35 cellular contexts compared by ENCODE assay signal in the genomic region with DNA sequence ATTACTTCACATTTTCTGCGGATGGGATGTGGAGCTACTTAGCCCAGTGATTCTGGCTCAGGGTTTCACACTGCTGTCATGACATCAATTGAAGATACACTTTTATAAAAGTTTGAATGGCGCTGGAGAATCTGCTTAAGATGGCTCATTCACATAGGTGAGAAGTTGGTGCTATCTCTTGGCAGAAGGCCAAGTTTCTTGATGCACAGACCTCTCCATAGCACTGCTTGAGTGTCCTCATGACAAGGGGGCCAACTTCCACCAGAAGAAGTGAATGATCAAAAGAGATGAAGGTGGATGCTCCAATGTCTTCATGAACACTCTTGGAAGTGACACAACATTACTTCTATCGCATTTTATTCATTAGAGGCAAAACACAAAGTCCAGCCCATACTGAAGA.
"Had no signal": no experiment of that assay in that cellular context is flagged by ENCODE, and none has a peak within 500 bp of the region (broad histone marks: within the 10 kb centered on the region; RNA-seq: fewer than 3 reads in every experiment).

No MANE protein-coding gene starts in this region.

- H3K4me1 ChIP-seq: adrenal gland, body of pancreas, colonic mucosa had no signal

- FAIRE-seq: astrocyte, bronchial epithelial cell, TTC549 had no signal

- H3K27ac ChIP-seq: adrenal gland, body of pancreas, cardiac muscle cell, colonic mucosa, VCaP had no signal

- H3K36me3 ChIP-seq: adrenal gland, cardiac muscle cell, colonic mucosa had no signal

- H3K4me3 ChIP-seq: adrenal gland, body of pancreas, cardiac muscle cell, colonic mucosa had no signal

- DNase-seq: activated B cell treated with CpG ODN at 0.5 μM for 24 hours; activated CD4-positive, alpha-beta memory T cell treated with anti-CD3 and anti-CD28 coated beads for 36 hours; activated CD4-positive, alpha-beta T cell treated with anti-CD3 and anti-CD28 coated beads for 4 hours; activated CD4-positive, alpha-beta T cell treated with anti-CD3 and anti-CD28 coated beads, Interleukin-2, amount 10 ng/mL, durations not matched to agents 24 days and 14 days; activated CD4-positive, alpha-beta T cell treated with anti-CD3 and anti-CD28 coated beads, Interleukin-2, amount 50 U/mL, for 1 hour; activated CD4-positive, alpha-beta T cell treated with anti-CD3 and anti-CD28 coated beads, Interleukin-2, amount 50 U/mL, for 4 hours; activated CD4-positive, CD25-positive, alpha-beta regulatory T cell treated with anti-CD3 and anti-CD28 coated beads, Interleukin-2, amount 50 U/mL, for 72 hours; activated CD8-positive, alpha-beta memory T cell treated with anti-CD3 and anti-CD28 coated beads, Interleukin-2, amount 50 U/mL, for 4 hours; activated CD8-positive, alpha-beta T cell treated with anti-CD3 and anti-CD28 coated beads for 36 hours; activated effector memory CD4-positive, alpha-beta T cell treated with anti-CD3 and anti-CD28 coated beads, Interleukin-2, amount 50 U/mL, for 16 hours; activated gamma-delta T cell treated with Interleukin-2 at 50 U/mL for 16 hours; activated naive CD4-positive, alpha-beta T cell; activated naive CD4-positive, alpha-beta T cell treated with anti-CD3 and anti-CD28 coated beads for 36 hours; activated naive CD4-positive, alpha-beta T cell treated with anti-CD3 and anti-CD28 coated beads, Interleukin-2, amount 50 U/mL, for 16 hours; activated naive CD8-positive, alpha-beta T cell treated with anti-CD3 and anti-CD28 coated beads for 36 hours; activated T-cell treated with anti-CD3 and anti-CD28 coated beads for 4 hours; activated T-cell treated with anti-CD3 and anti-CD28 coated beads, Interleukin-2, amount 50 U/mL, for 1 hour; activated T-cell treated with anti-CD3 and anti-CD28 coated beads, Interleukin-2, amount 50 U/mL, for 4 hours; activated T-cell treated with anti-CD3 and anti-CD28 coated beads, Interleukin-2, amount 50 U/mL, for 72 hours; adrenal gland; amniotic stem cell; aorta; body of pancreas; caudate nucleus; cerebellar nuclear complex; colonic mucosa; T-helper 2 cell; T-helper 9 cell had no signal

- H3K9me3 ChIP-seq: adrenal gland, body of pancreas, colonic mucosa had no signal

- ATAC-seq: activated CD8-positive, alpha-beta T cell treated with anti-CD3 and anti-CD28 coated beads for 36 hours; activated naive CD4-positive, alpha-beta T cell treated with anti-CD3 and anti-CD28 coated beads, Interleukin-2, amount 50 U/mL, for 72 hours; activated T-cell treated with anti-CD3 and anti-CD28 coated beads, Interleukin-2, amount 50 U/mL, for 4 hours; activated T-cell treated with anti-CD3 and anti-CD28 coated beads, Interleukin-2, amount 50 U/mL, for 72 hours; activated T-helper 17 cell treated with anti-CD3 and anti-CD28 coated beads, Interleukin-2, amount 50 U/mL, for 72 hours; body of pancreas had no signal

- H3K27me3 ChIP-seq: adrenal gland, body of pancreas, cardiac muscle cell, colonic mucosa had no signal
